In genomic region chr11:121643530-121644512, GRCh38 we compare ENCODE assay signal across 1 cellular context.
A peak's percentile ranks its signal among the peaks of the same experiment; 100 is the strongest.
TF ChIP-seq lines count a peak whose summit lies in the region.

No MANE protein-coding gene starts in this region.

TF ChIP-seq in K562, 482 proteins besides CTCF, POLR2A, EP300 and RAD21 (continued from another document):
- 0 out of 2 replicates have a peak, but pooled peaks have one; percentile 7 for TF ChIP-seq JUND (IDR thresholded peaks at IDR 0.05; ENCODE audit: borderline replicate concordance, low read depth, low read length)
- no peak for TF ChIP-seq JUND (tag; IDR thresholded peaks at IDR 0.05; ENCODE audit: borderline replicate concordance, low read depth, low read length)
- TF ChIP-seq DPF2 (IDR thresholded peaks at IDR 0.05), result 0 out of 2 replicates have a peak, but pooled peaks have one; percentile 23
- TF ChIP-seq NCOR1 (IDR thresholded peaks at IDR 0.05), result peak; percentile 34
- no peak for TF ChIP-seq FOXP1 (CRISPR knock-in tag; IDR thresholded peaks at IDR 0.05)
- TF ChIP-seq FOXJ2 (tag; IDR thresholded peaks at IDR 0.05), result no peak
- peak; percentile 67 for TF ChIP-seq FOSL1 (tag; conservative IDR thresholded peaks at IDR 0.05)
- TF ChIP-seq, protein P1, sequence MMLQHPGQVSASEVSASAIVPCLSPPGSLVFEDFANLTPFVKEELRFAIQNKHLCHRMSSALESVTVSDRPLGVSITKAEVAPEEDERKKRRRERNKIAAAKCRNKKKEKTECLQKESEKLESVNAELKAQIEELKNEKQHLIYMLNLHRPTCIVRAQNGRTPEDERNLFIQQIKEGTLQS (IDR thresholded peaks at IDR 0.05), result peak; percentile 35; the same call in 1 of the 2 replicates
- TF ChIP-seq, protein P1 (CRISPR knock-in tag; conservative IDR thresholded peaks at IDR 0.05), result no peak
- peak; percentile 48 for TF ChIP-seq CBFA2T2 (conservative IDR thresholded peaks at IDR 0.05)
- peak; percentile 63 for TF ChIP-seq ARID1B (IDR thresholded peaks at IDR 0.05)
